Comparison of ENCODE assay signal across 10 cellular contexts in the genomic region with DNA sequence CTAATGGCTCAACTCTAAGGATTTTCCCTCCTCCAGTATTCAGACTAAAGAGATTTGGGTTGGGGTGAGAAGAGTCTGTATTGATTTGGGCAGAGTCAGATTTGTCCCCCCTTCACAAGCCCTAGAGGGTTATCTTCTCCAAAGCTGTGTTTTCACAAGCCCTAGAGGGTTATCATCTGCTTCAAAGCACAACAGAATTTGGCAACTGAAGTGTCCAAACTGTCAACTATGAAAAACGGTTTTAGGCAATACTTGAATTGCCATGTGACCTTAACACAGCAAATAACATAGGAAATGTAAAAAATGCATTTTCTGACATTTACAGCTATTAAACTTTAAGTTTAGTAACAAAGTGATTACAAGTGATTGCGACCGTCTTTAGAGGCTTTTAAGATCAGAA.
"Had no signal": no experiment of that assay in that cellular context is flagged by ENCODE, and none has a peak within 500 bp of the region (broad histone marks: within the 10 kb centered on the region; RNA-seq: fewer than 3 reads in every experiment).

No MANE protein-coding gene starts in this region.

- H3K9me3 Mint-ChIP-seq: activated B cell treated with CpG ODN at 0.5 μM for 24 hours; activated CD4-positive, alpha-beta T cell treated with anti-CD3 and anti-CD28 coated beads, Interleukin-2, amount 10 ng/mL, durations not matched to agents 24 days and 14 days; activated naive CD4-positive, alpha-beta T cell treated with anti-CD3 and anti-CD28 coated beads for 36 hours; stimulated activated naive CD8-positive, alpha-beta T cell treated with anti-CD3 and anti-CD28 coated beads, Interleukin-15, Interleukin-2, amounts not matched to agents 100 ng/mL and 50 ng/mL, for 24 hours had no signal

- H3K4me3 ChIP-seq: colonic mucosa, testis had no signal

- H3K27me3 ChIP-seq: colonic mucosa, testis had no signal

- H3K36me3 ChIP-seq: colonic mucosa had no signal

- H3K27ac Mint-ChIP-seq: activated B cell treated with CpG ODN at 0.5 μM for 24 hours; activated CD4-positive, alpha-beta T cell treated with anti-CD3 and anti-CD28 coated beads, Interleukin-2, amount 10 ng/mL, durations not matched to agents 24 days and 14 days; activated naive CD4-positive, alpha-beta T cell treated with anti-CD3 and anti-CD28 coated beads for 36 hours; stimulated activated naive CD8-positive, alpha-beta T cell treated with anti-CD3 and anti-CD28 coated beads, Interleukin-15, Interleukin-2, amounts not matched to agents 100 ng/mL and 50 ng/mL, for 24 hours had no signal

- DNase-seq: activated B cell treated with CpG ODN at 0.5 μM for 24 hours; activated CD4-positive, alpha-beta T cell treated with anti-CD3 and anti-CD28 coated beads, Interleukin-2, amount 10 ng/mL, durations not matched to agents 24 days and 14 days; activated naive CD4-positive, alpha-beta T cell treated with anti-CD3 and anti-CD28 coated beads for 36 hours; caudate nucleus; colonic mucosa; mammary epithelial cell; stimulated activated CD4-positive, alpha-beta T cell treated with anti-CD3 and anti-CD28 coated beads, Interleukin-4, amount 100 ng/mL, for 24 hours; T1000; testis had no signal

- H3K4me1 Mint-ChIP-seq: activated B cell treated with CpG ODN at 0.5 μM for 24 hours; activated CD4-positive, alpha-beta T cell treated with anti-CD3 and anti-CD28 coated beads, Interleukin-2, amount 10 ng/mL, durations not matched to agents 24 days and 14 days had no signal

- H3K9me3 ChIP-seq: colonic mucosa, testis had no signal

- H3K4me3 Mint-ChIP-seq: activated B cell treated with CpG ODN at 0.5 μM for 24 hours; activated CD4-positive, alpha-beta T cell treated with anti-CD3 and anti-CD28 coated beads, Interleukin-2, amount 10 ng/mL, durations not matched to agents 24 days and 14 days; activated naive CD4-positive, alpha-beta T cell treated with anti-CD3 and anti-CD28 coated beads for 36 hours; stimulated activated naive CD8-positive, alpha-beta T cell treated with anti-CD3 and anti-CD28 coated beads, Interleukin-15, Interleukin-2, amounts not matched to agents 100 ng/mL and 50 ng/mL, for 24 hours had no signal

- H3K4me1 ChIP-seq: colonic mucosa, testis had no signal

- H3K27ac ChIP-seq: colonic mucosa, testis had no signal
